In the genomic region with DNA sequence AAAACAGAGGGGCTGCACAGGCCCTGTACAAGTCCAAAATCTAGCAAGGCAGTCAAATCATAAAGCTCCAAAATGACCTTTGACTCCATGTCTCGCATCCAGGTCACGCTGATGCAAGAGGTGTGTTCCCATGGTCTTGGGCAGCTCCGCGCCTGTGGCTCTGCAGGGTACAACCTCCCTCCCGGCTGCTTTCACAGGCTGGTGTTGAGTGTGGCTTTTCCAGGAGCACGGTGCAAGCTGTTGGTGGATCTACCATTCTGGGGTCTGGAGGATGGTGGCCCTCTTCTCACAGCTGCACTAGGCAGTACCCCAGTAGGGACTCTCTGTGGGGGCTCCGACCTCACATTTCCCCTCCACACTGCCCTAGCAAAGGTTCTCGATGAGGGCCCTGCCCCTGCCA, we compare ENCODE assay signal across 8 cellular contexts. TPM values are rescaled to one million over a fixed set of nuclear protein-coding genes. Genes with fewer than 3 reads are reported as not detected.
DNase-seq lines count a peak whose midpoint lies in the region; ATAC-seq, FAIRE-seq and TF ChIP-seq lines count a peak whose summit lies in the region.
"Not testable (repeated sequence)": the region's sequence is repeated elsewhere in the genome, so short reads cannot be mapped to it uniquely, and the experiment has no call there.

No MANE protein-coding gene starts in this region.

- H3K36me3 Mint-ChIP-seq in activated T-cell treated with anti-CD3 and anti-CD28 coated beads, Interleukin-2, amount 50 U/mL, for 72 hours (ENCODE audit: insufficient read depth in 2 of 2): peaks cover 26 to 42% of the 10 kb centered on the region in 2 donors
- peaks cover 63% of the 10 kb centered on the region for H3K36me3 Mint-ChIP-seq in osteocyte (ENCODE audit: unreplicated experiment)

- FAIRE-seq in urothelium cell line (lab: Jason Lieb, UNC): peak; percentile 32

- not testable (repeated sequence) for H3K9me3 Mint-ChIP-seq in activated T-cell treated with anti-CD3 and anti-CD28 coated beads, Interleukin-2, amount 50 U/mL, for 72 hours; osteocyte (ENCODE audit: unreplicated experiment)

- DNase-seq in activated CD8-positive, alpha-beta memory T cell treated with anti-CD3 and anti-CD28 coated beads, Interleukin-2, amount 50 U/mL, for 48 hours: peak; percentile 26
- DNase-seq in activated T-cell treated with anti-CD3 and anti-CD28 coated beads, Interleukin-2, amount 50 U/mL, for 72 hours; urothelium cell line (ENCODE audit: low spot score): not testable (repeated sequence)
- DNase-seq in right atrium auricular region (ENCODE audit: low spot score) (peak; percentile 11), left lobe of liver (ENCODE audit: low spot score) (peak; percentile 53), osteocyte (ENCODE audit: extremely low spot score, unreplicated experiment) (peak; percentile 76), posterior vena cava (ENCODE audit: low spot score) (peak; percentile 51)

- H4K20me1 ChIP-seq in BLaER1 treated with 17β-estradiol and CSF1 and Interleukin-3, amounts not matched to agents 10 nM and 100 nM: peaks cover 0 to 50% (median 19%) of the 10 kb centered on the region in 11 experiments; a peak in 16 of 22 replicates

- H3K27ac ChIP-seq in BLaER1 treated with 17β-estradiol and CSF1 and Interleukin-3, amounts not matched to agents 10 nM and 100 nM; right atrium auricular region: not testable (repeated sequence)

- intact Hi-C loops in posterior vena cava (cut with DNase I): not testable (repeated sequence)

- H3K4me1 ChIP-seq in BLaER1 treated with 17β-estradiol and CSF1 and Interleukin-3, amounts not matched to agents 10 nM and 100 nM; right atrium auricular region: not testable (repeated sequence)

- not testable (repeated sequence) for H3K27me3 ChIP-seq in BLaER1 treated with 17β-estradiol and CSF1 and Interleukin-3, amounts not matched to agents 10 nM and 100 nM; right atrium auricular region

- H3K27me3 Mint-ChIP-seq in activated T-cell treated with anti-CD3 and anti-CD28 coated beads, Interleukin-2, amount 50 U/mL, for 72 hours (ENCODE audit: low read depth); osteocyte (ENCODE audit: unreplicated experiment): not testable (repeated sequence)

- H3K9me3 ChIP-seq in BLaER1 treated with 17β-estradiol and CSF1 and Interleukin-3, amounts not matched to agents 10 nM and 100 nM (replicated peaks in 1 of 11): peaks cover 35 to 51% (median 41%) of the 10 kb centered on the region in 11 experiments
- not testable (repeated sequence) for H3K9me3 ChIP-seq in right atrium auricular region

- H3K4me3 ChIP-seq in BLaER1 treated with 17β-estradiol and CSF1 and Interleukin-3, amounts not matched to agents 10 nM and 100 nM: peak overlapping the region in 7 of 10 experiments; percentile 5 to 37 (median 32); a peak in 9 of 20 replicates
- H3K4me3 ChIP-seq in right atrium auricular region: not testable (repeated sequence)

- TF ChIP-seq CTCF in right atrium auricular region (IDR thresholded peaks at IDR 0.05); osteocyte (IDR thresholded peaks at IDR 0.05): not testable (repeated sequence)

- H3K4me1 Mint-ChIP-seq in activated T-cell treated with anti-CD3 and anti-CD28 coated beads, Interleukin-2, amount 50 U/mL, for 72 hours (ENCODE audit: low read depth); osteocyte (ENCODE audit: unreplicated experiment): not testable (repeated sequence)

- not testable (repeated sequence) for H3K9ac ChIP-seq in BLaER1 treated with 17β-estradiol and CSF1 and Interleukin-3, amounts not matched to agents 10 nM and 100 nM

- H3K27ac Mint-ChIP-seq in activated T-cell treated with anti-CD3 and anti-CD28 coated beads, Interleukin-2, amount 50 U/mL, for 72 hours: peak overlapping the region; percentile 51
- not testable (repeated sequence) for H3K27ac Mint-ChIP-seq in osteocyte (ENCODE audit: unreplicated experiment)

- peaks cover 95 to 100% (median 98%) of the 10 kb centered on the region in 11 experiments for H3K36me3 ChIP-seq in BLaER1 treated with 17β-estradiol and CSF1 and Interleukin-3, amounts not matched to agents 10 nM and 100 nM
- peaks cover 75% of the 10 kb centered on the region for H3K36me3 ChIP-seq in right atrium auricular region

- ATAC-seq in activated T-cell treated with anti-CD3 and anti-CD28 coated beads, Interleukin-2, amount 50 U/mL, for 72 hours (replicated peaks in 1 of 2): not testable (repeated sequence)
- ATAC-seq in left lobe of liver: peak; percentile 69

- not testable (repeated sequence) for H3K4me2 ChIP-seq in BLaER1 treated with 17β-estradiol and CSF1 and Interleukin-3, amounts not matched to agents 10 nM and 100 nM

- not testable (repeated sequence) for H3K4me3 Mint-ChIP-seq in activated T-cell treated with anti-CD3 and anti-CD28 coated beads, Interleukin-2, amount 50 U/mL, for 72 hours; osteocyte (ENCODE audit: unreplicated experiment)

RNA-seq across cellular contexts. Expression of gene SFSWAP, which starts 32.5 kb away (rescaled TPM):
- total RNA-seq in activated T-cell treated with anti-CD3 and anti-CD28 coated beads, Interleukin-2, amount 50 U/mL, for 72 hours: 10 to 100 TPM; 58.5 to 61.5 TPM
- total RNA-seq in right atrium auricular region (10 to 100 TPM; 11.4 to 12.3 TPM), left lobe of liver (15.7 TPM), osteocyte (48.0 and 51.3 TPM in 2 replicates), posterior vena cava (10 to 100 TPM; 27.3 to 29.2 TPM)
